In the genomic region with DNA sequence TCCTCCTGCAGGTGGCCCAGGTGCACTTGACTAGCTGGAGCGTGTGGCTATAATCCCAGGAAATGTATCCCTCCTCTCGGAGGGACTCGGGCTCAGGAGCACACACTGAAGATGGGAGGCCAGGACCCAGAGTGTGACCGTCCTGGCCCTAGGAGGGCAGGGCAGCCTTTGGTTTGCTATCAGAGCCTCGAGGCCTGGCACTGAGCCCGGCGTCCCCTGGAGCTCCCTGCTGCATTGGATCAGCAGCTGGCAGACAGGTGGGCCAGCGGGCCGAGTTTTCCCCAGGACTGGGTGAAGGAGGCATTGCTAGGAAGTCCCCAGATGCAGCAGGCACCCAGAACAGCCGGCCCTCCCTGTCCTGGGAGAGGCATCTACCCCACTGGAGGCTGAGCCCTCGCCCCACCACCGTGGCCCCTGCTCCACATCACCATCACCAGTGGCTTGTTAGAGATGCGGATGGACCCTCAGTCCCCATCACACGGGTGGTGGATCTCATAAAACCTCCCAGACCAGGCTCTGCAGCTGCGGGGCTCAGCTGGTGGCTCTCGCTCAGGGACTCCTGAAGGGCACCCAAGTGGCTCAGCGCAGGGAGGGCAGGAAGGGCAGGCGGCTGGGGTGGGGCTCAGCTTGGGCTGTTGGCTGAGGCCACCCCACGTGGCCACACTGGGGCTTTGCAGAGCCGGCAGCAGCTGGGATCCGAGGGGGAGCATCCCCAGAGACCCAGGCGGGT, we compare ENCODE assay signal across 12 cellular contexts. TPM values are rescaled to one million over a fixed set of nuclear protein-coding genes. Genes with fewer than 3 reads are reported as not detected.
DNase-seq lines count a peak whose midpoint lies in the region; ATAC-seq and TF ChIP-seq lines count a peak whose summit lies in the region.
"Had no signal": no experiment of that assay in that cellular context is flagged by ENCODE, and none has a peak within 500 bp of the region (broad histone marks: within the 10 kb centered on the region; RNA-seq: fewer than 3 reads in every experiment).

No MANE protein-coding gene starts in this region.

- H3K79me2 ChIP-seq in neural progenitor cell (ENCODE audit: low read depth): no peaks in the 10 kb centered on the region

- no peak overlapping the region for H3K9ac ChIP-seq in neural progenitor cell

- DNase-seq in activated naive CD4-positive, alpha-beta T cell treated with anti-CD3 and anti-CD28 coated beads, Interleukin-2, amount 50 U/mL, for 16 hours: peak; percentile 9
- no peak for DNase-seq in activated naive CD4-positive, alpha-beta T cell treated with anti-CD3 and anti-CD28 coated beads, Interleukin-2, amount 10 ng/mL, durations not matched to agents 7 days and 5 days
- peak in 3 of 10 donors; percentile 24 to 36 (median 31) for DNase-seq in dorsolateral prefrontal cortex
- DNase-seq in neural progenitor cell (ENCODE audit: low spot score): no peak
- DNase-seq in uterus: no peak
- no peak for DNase-seq in amygdala (lab: John Stamatoyannopoulos, UW)
- DNase-seq: effector CD4-positive, alpha-beta T cell; NCI-H1694 had no signal

- no peak overlapping the region for H3K27ac Mint-ChIP-seq in activated naive CD4-positive, alpha-beta T cell treated with anti-CD3 and anti-CD28 coated beads, Interleukin-2, amount 10 ng/mL, durations not matched to agents 7 days and 5 days
- peak overlapping the region; percentile 17 for H3K27ac Mint-ChIP-seq in neural progenitor cell
- H3K27ac Mint-ChIP-seq: T-helper 2 cell treated with Interferon-gamma antibody and Interleukin-4, amounts not matched to agents 5 μg/mL and 100 μg/mL, for 36 hours; type B pancreatic cell had no signal

- peaks cover 0 to 37% (median 5%) of the 10 kb centered on the region in 45 donors for H3K27me3 ChIP-seq in dorsolateral prefrontal cortex
- H3K27me3 ChIP-seq in neural progenitor cell: no peaks in the 10 kb centered on the region
- no peaks in the 10 kb centered on the region for H3K27me3 ChIP-seq in uterus

- no peak overlapping the region for H2AFZ ChIP-seq in neural progenitor cell (replicated peaks)

- no peak overlapping the region for H3K4me3 ChIP-seq in dorsolateral prefrontal cortex
- no peak overlapping the region for H3K4me3 ChIP-seq in neural progenitor cell
- no peak overlapping the region for H3K4me3 ChIP-seq in uterus

- H3K4me2 ChIP-seq in neural progenitor cell: no peak overlapping the region

- H3K9me3 ChIP-seq in neural progenitor cell (ENCODE audit: low read depth): no peaks in the 10 kb centered on the region
- no peaks in the 10 kb centered on the region for H3K9me3 ChIP-seq in uterus

- peaks cover 8% of the 10 kb centered on the region for H3K27me3 Mint-ChIP-seq in activated naive CD4-positive, alpha-beta T cell treated with anti-CD3 and anti-CD28 coated beads, Interleukin-2, amount 10 ng/mL, durations not matched to agents 7 days and 5 days
- peaks cover 4% of the 10 kb centered on the region for H3K27me3 Mint-ChIP-seq in neural progenitor cell (ENCODE audit: insufficient read depth, low read depth)
- H3K27me3 Mint-ChIP-seq: type B pancreatic cell had no signal

- CTCF ChIA-PET in activated naive CD4-positive, alpha-beta T cell treated with anti-CD3 and anti-CD28 coated beads, Interleukin-2, amount 10 ng/mL, durations not matched to agents 7 days and 5 days (lab: Charles Lee): no interaction called here

- H3K27ac ChIP-seq in dorsolateral prefrontal cortex: peak overlapping the region in 50 of 59 donors; percentile 13 to 86 (median 64)
- H3K27ac ChIP-seq in neural progenitor cell: no peak overlapping the region
- H3K27ac ChIP-seq in uterus: peak overlapping the region; percentile 62 to 76

- H3K36me3 Mint-ChIP-seq in activated naive CD4-positive, alpha-beta T cell treated with anti-CD3 and anti-CD28 coated beads, Interleukin-2, amount 10 ng/mL, durations not matched to agents 7 days and 5 days: no peaks in the 10 kb centered on the region
- no peaks in the 10 kb centered on the region for H3K36me3 Mint-ChIP-seq in neural progenitor cell
- H3K36me3 Mint-ChIP-seq: type B pancreatic cell had no signal

- no peaks in the 10 kb centered on the region for H3K9me3 Mint-ChIP-seq in activated naive CD4-positive, alpha-beta T cell treated with anti-CD3 and anti-CD28 coated beads, Interleukin-2, amount 10 ng/mL, durations not matched to agents 7 days and 5 days
- H3K9me3 Mint-ChIP-seq in neural progenitor cell: peaks cover 3% of the 10 kb centered on the region
- H3K9me3 Mint-ChIP-seq: T-helper 2 cell treated with Interferon-gamma antibody and Interleukin-4, amounts not matched to agents 5 μg/mL and 100 μg/mL, for 36 hours; type B pancreatic cell had no signal

- TF ChIP-seq CTCF in dorsolateral prefrontal cortex (IDR thresholded peaks at IDR 0.05 in 54 of 56, conservative IDR thresholded peaks at IDR 0.05 in 2 of 56; ENCODE audit: low read depth in 1 of 56, partially characterized antibody in 56 of 56) (no peak), neural progenitor cell (IDR thresholded peaks at IDR 0.05) (no peak), uterus (IDR thresholded peaks at IDR 0.05) (no peak)

- no peak overlapping the region for H3K4me3 Mint-ChIP-seq in activated naive CD4-positive, alpha-beta T cell treated with anti-CD3 and anti-CD28 coated beads, Interleukin-2, amount 10 ng/mL, durations not matched to agents 7 days and 5 days
- H3K4me3 Mint-ChIP-seq in neural progenitor cell: no peak overlapping the region
- H3K4me3 Mint-ChIP-seq: T-helper 2 cell treated with Interferon-gamma antibody and Interleukin-4, amounts not matched to agents 5 μg/mL and 100 μg/mL, for 36 hours; type B pancreatic cell had no signal

- no peaks in the 10 kb centered on the region for H4K20me1 ChIP-seq in neural progenitor cell (ENCODE audit: low read depth)

- TF ChIP-seq POLR2A in uterus (IDR thresholded peaks at IDR 0.05): no peak

- H3F3A ChIP-seq in neural progenitor cell (ENCODE audit: low read depth): no peaks in the 10 kb centered on the region

- no peak for ATAC-seq in HG03045 (IDR thresholded peaks at IDR 0.05; ENCODE audit: unreplicated experiment)
- ATAC-seq in GM21528 (IDR thresholded peaks at IDR 0.05; ENCODE audit: low FRiP score, unreplicated experiment): no peak

- H3K36me3 ChIP-seq in neural progenitor cell: no peaks in the 10 kb centered on the region
- H3K36me3 ChIP-seq in uterus: no peaks in the 10 kb centered on the region

- peaks cover 14% of the 10 kb centered on the region for H3K4me1 ChIP-seq in neural progenitor cell
- H3K4me1 ChIP-seq in uterus: peaks cover 0 to 23% of the 10 kb centered on the region in 2 donors

- intact Hi-C loops in dorsolateral prefrontal cortex (cut with DNase I): no loop called here
- intact Hi-C loops in uterus (cut with DNase I; ENCODE audit: low total_unique reads): no loop called here

- H3K4me1 Mint-ChIP-seq in activated naive CD4-positive, alpha-beta T cell treated with anti-CD3 and anti-CD28 coated beads, Interleukin-2, amount 10 ng/mL, durations not matched to agents 7 days and 5 days: peaks cover 5% of the 10 kb centered on the region
- H3K4me1 Mint-ChIP-seq in neural progenitor cell: peaks cover 12% of the 10 kb centered on the region

RNA-seq across cellular contexts. Expression of gene POFUT2, which starts 32.7 kb away (rescaled TPM):
- total RNA-seq in dorsolateral prefrontal cortex: 10 to 100 TPM; 13.5 to 37.4 (median 20.5) TPM
- 28.5 and 42.7 TPM in 2 replicates for total RNA-seq in neural progenitor cell (ENCODE audit: low replicate concordance)
- 10 to 100 TPM in 3 of 4 donors, 1 to 10 TPM in 1; 6.2 to 49.7 (median 24.6) TPM for total RNA-seq in uterus
